1 cellular context compared by ENCODE assay signal in genomic region chr6:46989384-46989783, GRCh38.
TF ChIP-seq lines count a peak whose summit lies in the region.

No MANE protein-coding gene starts in this region.

TF ChIP-seq in HCT116, 20 proteins besides CTCF, POLR2A, EP300 and RAD21 (continued from another document):
- TF ChIP-seq ZBTB33 (IDR thresholded peaks at IDR 0.05; ENCODE audit: extremely low read depth, insufficient replicate concordance, low read length) = no peak
- TF ChIP-seq SIN3A (IDR thresholded peaks at IDR 0.05; ENCODE audit: low read depth) = no peak
- no peak for TF ChIP-seq SRF (IDR thresholded peaks at IDR 0.05; ENCODE audit: low read depth)
- TF ChIP-seq MAX (IDR thresholded peaks at IDR 0.05) = no peak
- no peak for TF ChIP-seq EZH2phosphoT487 (IDR thresholded peaks at IDR 0.05; ENCODE audit: borderline replicate concordance)
- no peak for TF ChIP-seq ATF3 (IDR thresholded peaks at IDR 0.05)
- no peak for TF ChIP-seq ELF1 (IDR thresholded peaks at IDR 0.05; ENCODE audit: borderline replicate concordance, low read depth)
- TF ChIP-seq POLR2AphosphoS5 (IDR thresholded peaks at IDR 0.05; ENCODE audit: low read depth, low read length) = no peak
